ENCODE assay signal across 27 cellular contexts in the genomic region with DNA sequence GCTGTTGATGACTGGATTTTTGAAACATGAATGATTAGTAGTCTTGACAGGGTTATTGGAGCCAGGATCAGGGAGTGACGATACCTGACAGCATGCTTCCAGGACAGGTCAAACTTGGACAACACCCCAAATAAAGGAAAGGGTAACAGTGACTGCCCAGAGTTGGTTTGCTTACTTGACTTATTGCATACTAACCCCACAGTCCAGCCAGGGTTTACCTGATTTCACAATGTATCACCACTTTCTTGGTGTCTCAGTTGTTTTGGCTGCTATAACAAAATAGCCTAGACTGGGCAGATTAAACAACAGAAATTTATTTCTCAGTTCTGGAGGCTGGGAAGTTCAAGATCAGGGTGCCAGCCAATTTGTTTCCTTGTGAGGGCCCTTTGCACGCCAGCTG.
"Had no signal": no experiment of that assay in that cellular context is flagged by ENCODE, and none has a peak within 500 bp of the region (broad histone marks: within the 10 kb centered on the region; RNA-seq: fewer than 3 reads in every experiment).

No MANE protein-coding gene starts in this region.

- H3K4me1 ChIP-seq: left lung, lower lobe of right lung, pancreas, prostate gland, sigmoid colon, spleen, tibial nerve, uterus had no signal

- H3K9me3 ChIP-seq: lower lobe of right lung, pancreas, prostate gland, sigmoid colon had no signal

- H3K9me3 Mint-ChIP-seq: stimulated activated naive CD8-positive, alpha-beta T cell treated with anti-CD3 and anti-CD28 coated beads, Interleukin-15, Interleukin-2, amounts not matched to agents 100 ng/mL and 50 ng/mL, for 24 hours had no signal

- H3K27ac Mint-ChIP-seq: immature natural killer cell; nephron; stimulated activated effector memory CD8-positive, alpha-beta T cell treated with anti-CD3 and anti-CD28 coated beads, Interleukin-12 subunit alpha, Interleukin-12 subunit beta, amount 100 ng/mL, for 72 hours; stimulated activated naive CD8-positive, alpha-beta T cell treated with anti-CD3 and anti-CD28 coated beads, Interleukin-15, Interleukin-2, amounts not matched to agents 100 ng/mL and 50 ng/mL, for 24 hours; type B pancreatic cell had no signal

- H3K4me3 ChIP-seq: left lung, lower lobe of right lung, pancreas, prostate gland, sigmoid colon, spleen, tibial nerve, uterus had no signal

- ATAC-seq: left colon; left lung; lower lobe of right lung; naive thymus-derived CD8-positive, alpha-beta T cell; pancreas; right cardiac atrium; stimulated activated effector memory CD8-positive, alpha-beta T cell treated with anti-CD3 and anti-CD28 coated beads, Interleukin-12 subunit alpha, Interleukin-12 subunit beta, amount 100 ng/mL, for 72 hours had no signal

- H3K4me1 Mint-ChIP-seq: immature natural killer cell; naive thymus-derived CD8-positive, alpha-beta T cell; nephron; neural crest cell; stimulated activated effector memory CD8-positive, alpha-beta T cell treated with anti-CD3 and anti-CD28 coated beads, Interleukin-12 subunit alpha, Interleukin-12 subunit beta, amount 100 ng/mL, for 72 hours had no signal

- H3K27ac ChIP-seq: left lung, lower lobe of right lung, pancreas, prostate gland, sigmoid colon, spleen, tibial nerve, uterus had no signal

- H3K27me3 Mint-ChIP-seq: type B pancreatic cell had no signal

- H3K27me3 ChIP-seq: left lung, pancreas, sigmoid colon, tibial nerve, uterus had no signal

- H3K36me3 ChIP-seq: left lung, lower lobe of right lung, pancreas, prostate gland, sigmoid colon, spleen, tibial nerve, uterus had no signal

- H3K36me3 Mint-ChIP-seq: immature natural killer cell; stimulated activated effector memory CD8-positive, alpha-beta T cell treated with anti-CD3 and anti-CD28 coated beads, Interleukin-12 subunit alpha, Interleukin-12 subunit beta, amount 100 ng/mL, for 72 hours; type B pancreatic cell had no signal

- FAIRE-seq: islet of Langerhans, kidney, pancreas, small intestine had no signal

- DNase-seq: hypothalamus; immature natural killer cell; kidney; left colon; left lung; lower lobe of right lung; mammary epithelial cell; naive thymus-derived CD8-positive, alpha-beta T cell; nucleus accumbens; pancreas; posterior cingulate gyrus; retina; right cardiac atrium; sigmoid colon; small intestine; spleen; stimulated activated CD4-positive, alpha-beta T cell treated with anti-CD3 and anti-CD28 coated beads, Interleukin-4, amount 100 ng/mL, for 24 hours; stimulated activated naive CD4-positive, alpha-beta T cell; uterus had no signal

- H3K4me3 Mint-ChIP-seq: immature natural killer cell; naive thymus-derived CD8-positive, alpha-beta T cell; nephron; neural crest cell; stimulated activated effector memory CD8-positive, alpha-beta T cell treated with anti-CD3 and anti-CD28 coated beads, Interleukin-12 subunit alpha, Interleukin-12 subunit beta, amount 100 ng/mL, for 72 hours; stimulated activated naive CD8-positive, alpha-beta T cell treated with anti-CD3 and anti-CD28 coated beads, Interleukin-15, Interleukin-2, amounts not matched to agents 100 ng/mL and 50 ng/mL, for 24 hours; type B pancreatic cell had no signal
